Comparison of ENCODE assay signal across 23 cellular contexts in genomic region chr5:34843482-34843881, GRCh38. TPM values are rescaled to one million over a fixed set of nuclear protein-coding genes. Genes with fewer than 3 reads are reported as not detected.
"Had no signal": no experiment of that assay in that cellular context is flagged by ENCODE, and none has a peak within 500 bp of the region (broad histone marks: within the 10 kb centered on the region; RNA-seq: fewer than 3 reads in every experiment).

No MANE protein-coding gene starts in this region.

- H3K4me3 Mint-ChIP-seq: activated CD4-positive, alpha-beta T cell treated with anti-CD3 and anti-CD28 coated beads, Interleukin-2, amount 10 ng/mL, durations not matched to agents 24 days and 14 days; activated naive CD4-positive, alpha-beta T cell treated with anti-CD3 and anti-CD28 coated beads, Interleukin-2, amount 10 ng/mL, durations not matched to agents 7 days and 5 days; activated naive CD8-positive, alpha-beta T cell treated with anti-CD3 and anti-CD28 coated beads, Interleukin-2, amount 50 U/mL, for 24 hours; nephron progenitor cell; stimulated activated naive CD8-positive, alpha-beta T cell treated with anti-CD3 and anti-CD28 coated beads, Interleukin-15, Interleukin-2, amounts not matched to agents 100 ng/mL and 50 ng/mL, for 24 hours; type B pancreatic cell had no signal

- H3K36me3 ChIP-seq: ascending aorta, breast epithelium, suprapubic skin had no signal

- H3K9me3 ChIP-seq: ascending aorta, breast epithelium, suprapubic skin had no signal

- H3K27ac Mint-ChIP-seq: activated CD4-positive, alpha-beta T cell treated with anti-CD3 and anti-CD28 coated beads, Interleukin-2, amount 10 ng/mL, durations not matched to agents 24 days and 14 days; activated naive CD4-positive, alpha-beta T cell treated with anti-CD3 and anti-CD28 coated beads, Interleukin-2, amount 10 ng/mL, durations not matched to agents 7 days and 5 days; activated naive CD8-positive, alpha-beta T cell treated with anti-CD3 and anti-CD28 coated beads, Interleukin-2, amount 50 U/mL, for 24 hours; nephron progenitor cell; progenitor cell of endocrine pancreas; stimulated activated naive CD8-positive, alpha-beta T cell treated with anti-CD3 and anti-CD28 coated beads, Interleukin-15, Interleukin-2, amounts not matched to agents 100 ng/mL and 50 ng/mL, for 24 hours; type B pancreatic cell had no signal

- H3K4me3 ChIP-seq: ascending aorta, breast epithelium, lung, suprapubic skin had no signal

- ATAC-seq: activated naive CD8-positive, alpha-beta T cell treated with anti-CD3 and anti-CD28 coated beads, Interleukin-2, amount 50 U/mL, for 24 hours; esophagus mucosa; left lobe of liver had no signal

- DNase-seq: activated CD4-positive, alpha-beta T cell treated with anti-CD3 and anti-CD28 coated beads, Interleukin-2, amount 10 ng/mL, durations not matched to agents 24 days and 14 days; activated CD4-positive, CD25-positive, alpha-beta regulatory T cell; activated CD8-positive, alpha-beta memory T cell treated with anti-CD3 and anti-CD28 coated beads, Interleukin-2, amount 50 U/mL, for 4 hours; activated effector memory CD4-positive, alpha-beta T cell treated with Interleukin-2 at 50 U/mL for 16 hours; activated naive CD4-positive, alpha-beta T cell treated with anti-CD3 and anti-CD28 coated beads, Interleukin-2, amount 10 ng/mL, durations not matched to agents 7 days and 5 days; activated naive CD8-positive, alpha-beta T cell treated with anti-CD3 and anti-CD28 coated beads, Interleukin-2, amount 50 U/mL, for 24 hours; activated T-cell treated with anti-CD3 and anti-CD28 coated beads, Interleukin-2, amount 50 U/mL, for 48 hours; effector CD8-positive, alpha-beta T cell; hypothalamus; kidney; nephron progenitor cell; occipital lobe; stimulated activated CD4-positive, alpha-beta T cell treated with anti-CD3 and anti-CD28 coated beads, Interleukin-2, amount 100 ng/mL, for 24 hours had no signal

- H3K27me3 ChIP-seq: ascending aorta, breast epithelium, suprapubic skin had no signal

- H3K27me3 Mint-ChIP-seq: progenitor cell of endocrine pancreas had no signal

- H3K4me1 ChIP-seq: breast epithelium had no signal

- H3K27ac ChIP-seq: ascending aorta, breast epithelium, suprapubic skin had no signal

- H3K9me3 Mint-ChIP-seq: activated CD4-positive, alpha-beta T cell treated with anti-CD3 and anti-CD28 coated beads, Interleukin-2, amount 10 ng/mL, durations not matched to agents 24 days and 14 days; activated naive CD4-positive, alpha-beta T cell treated with anti-CD3 and anti-CD28 coated beads, Interleukin-2, amount 10 ng/mL, durations not matched to agents 7 days and 5 days; activated naive CD8-positive, alpha-beta T cell treated with anti-CD3 and anti-CD28 coated beads, Interleukin-2, amount 50 U/mL, for 24 hours; stimulated activated naive CD8-positive, alpha-beta T cell treated with anti-CD3 and anti-CD28 coated beads, Interleukin-15, Interleukin-2, amounts not matched to agents 100 ng/mL and 50 ng/mL, for 24 hours had no signal

- H3K36me3 Mint-ChIP-seq: activated naive CD4-positive, alpha-beta T cell treated with anti-CD3 and anti-CD28 coated beads, Interleukin-2, amount 10 ng/mL, durations not matched to agents 7 days and 5 days had no signal

RNA-seq across cellular contexts. Expression of gene TTC23L, which starts 4.5 kb away (rescaled TPM):
- total RNA-seq: activated CD4-positive, alpha-beta T cell treated with anti-CD3 and anti-CD28 coated beads, Interleukin-2, amount 10 ng/mL, durations not matched to agents 24 days and 14 days; ascending aorta; esophagus mucosa; left lobe of liver; skeletal muscle tissue had no signal
